In genomic region chr1:47785561-47786271, GRCh38 we compare ENCODE assay signal across 11 cellular contexts.
DNase-seq lines count a peak whose midpoint lies in the region; ATAC-seq and TF ChIP-seq lines count a peak whose summit lies in the region.
"Had no signal": no experiment of that assay in that cellular context is flagged by ENCODE, and none has a peak within 500 bp of the region (broad histone marks: within the 10 kb centered on the region; RNA-seq: fewer than 3 reads in every experiment).

No MANE protein-coding gene starts in this region.

- H3K27me3 Mint-ChIP-seq in H9 (ENCODE audit: low read depth) (peaks cover 5% of the 10 kb centered on the region; the same call in 1 of the 2 replicates), neural progenitor cell (ENCODE audit: insufficient read depth, low read depth) (peaks cover 7% of the 10 kb centered on the region)
- no peaks in the 10 kb centered on the region for H3K27me3 Mint-ChIP-seq in activated naive CD8-positive, alpha-beta T cell treated with anti-CD3 and anti-CD28 coated beads, Interleukin-2, amount 50 U/mL, for 24 hours

- H3K4me1 ChIP-seq in H9 (ENCODE audit: insufficient read depth, low read length) (no peaks in the 10 kb centered on the region; the same call in 1 of the 2 replicates), SK-N-SH (ENCODE audit: control insufficient read depth in 1 of 2, insufficient read depth in 2 of 2, low read depth in 1 of 2, low read length in 1 of 2) (no peaks in the 10 kb centered on the region), neural progenitor cell (peaks cover 3% of the 10 kb centered on the region)

- no peak overlapping the region for H2BK20ac ChIP-seq in H9 (ENCODE audit: low read depth, low read length, poor library complexity, severe bottlenecking)

- DNase-seq in H9 (peak; percentile 78), SK-N-SH (peak; percentile 61), Right ventricle myocardium superior (peak; percentile 55), neural progenitor cell (ENCODE audit: low spot score) (peak; percentile 67), NCI-H2107 (lab: John Stamatoyannopoulos, UW) (no peak)
- no peak for DNase-seq in activated CD8-positive, alpha-beta memory T cell treated with anti-CD3 and anti-CD28 coated beads for 24 hours
- no peak for DNase-seq in activated naive CD8-positive, alpha-beta T cell treated with anti-CD3 and anti-CD28 coated beads, Interleukin-2, amount 50 U/mL, for 24 hours
- DNase-seq: COR-L47; stimulated activated CD4-positive, alpha-beta T cell treated with anti-CD3 and anti-CD28 coated beads, Interleukin-4, amount 100 ng/mL, for 4 hours had no signal

- H3K9me3 Mint-ChIP-seq in H9 (no peaks in the 10 kb centered on the region), neural progenitor cell (no peaks in the 10 kb centered on the region)
- no peaks in the 10 kb centered on the region for H3K9me3 Mint-ChIP-seq in activated naive CD8-positive, alpha-beta T cell treated with anti-CD3 and anti-CD28 coated beads, Interleukin-2, amount 50 U/mL, for 24 hours
- H3K9me3 Mint-ChIP-seq: T-helper 1 cell treated with Interleukin-12 subunit alpha and Interleukin-12 subunit beta and Interleukin-4 antibody, amounts not matched to agents 30 μg/mL and 1 μg/mL, for 36 hours had no signal

- no peak overlapping the region for H4K5ac ChIP-seq in H9 (ENCODE audit: insufficient read length, low read depth, low read length)

- H3K27ac ChIP-seq in H9 (ENCODE audit: insufficient read length, low read depth, low read length) (no peak overlapping the region), SK-N-SH (ENCODE audit: low read depth in 2 of 2, low read length in 1 of 2) (no peak overlapping the region), neural progenitor cell (no peak overlapping the region)

- no peak overlapping the region for H2BK15ac ChIP-seq in H9 (ENCODE audit: low read depth, low read length)

- no peak overlapping the region for H2AK5ac ChIP-seq in H9 (ENCODE audit: insufficient read length, low read length)

- no peak overlapping the region for H3K4ac ChIP-seq in H9 (ENCODE audit: low read depth, low read length)

- H3K56ac ChIP-seq in H9 (ENCODE audit: insufficient read length, low read depth, low read length) = no peak overlapping the region

- H3K23ac ChIP-seq in H9 (ENCODE audit: insufficient read length, low read depth, low read length) = no peak overlapping the region

- TF ChIP-seq CTCF in H9 (conservative IDR thresholded peaks at IDR 0.05) = peak; percentile 73
- peak; percentile 24; the same call in 1 of the 2 replicates for TF ChIP-seq CTCF in SK-N-SH (IDR thresholded peaks at IDR 0.05)
- peak; percentile 57 for TF ChIP-seq CTCF in neural progenitor cell (IDR thresholded peaks at IDR 0.05)

- H2BK12ac ChIP-seq in H9 (ENCODE audit: insufficient read length, low read depth, low read length) = no peak overlapping the region

- H3K27ac Mint-ChIP-seq in H9 (no peak overlapping the region; a peak in 1 of 7 replicates), neural progenitor cell (no peak overlapping the region)
- H3K27ac Mint-ChIP-seq in activated naive CD8-positive, alpha-beta T cell treated with anti-CD3 and anti-CD28 coated beads, Interleukin-2, amount 50 U/mL, for 24 hours = no peak overlapping the region
- H3K27ac Mint-ChIP-seq: T-helper 1 cell treated with Interleukin-12 subunit alpha and Interleukin-12 subunit beta and Interleukin-4 antibody, amounts not matched to agents 30 μg/mL and 1 μg/mL, for 36 hours had no signal

- H3K4me2 ChIP-seq in H9 (ENCODE audit: insufficient read depth, insufficient read length, low read length) (no peak overlapping the region), SK-N-SH (no peak overlapping the region), neural progenitor cell (no peak overlapping the region)

- H3K9ac ChIP-seq in H9 (ENCODE audit: extremely low read depth, insufficient read length, low read length) = no peak overlapping the region
- H3K9ac ChIP-seq in SK-N-SH = no peak overlapping the region
- H3K9ac ChIP-seq in neural progenitor cell = no peak overlapping the region

- H3K18ac ChIP-seq in H9 (ENCODE audit: insufficient read length, low read depth, low read length) = no peak overlapping the region

- H3K9me2 ChIP-seq in SK-N-SH = no peaks in the 10 kb centered on the region

- H3K4me1 Mint-ChIP-seq in H9 (peaks cover 8 to 11% of the 10 kb centered on the region in 2 experiments; a peak in 3 of 4 replicates), neural progenitor cell (no peaks in the 10 kb centered on the region)
- no peaks in the 10 kb centered on the region for H3K4me1 Mint-ChIP-seq in activated naive CD8-positive, alpha-beta T cell treated with anti-CD3 and anti-CD28 coated beads, Interleukin-2, amount 50 U/mL, for 24 hours

- CTCF ChIA-PET in SK-N-SH (lab: Yijun Ruan, JAX) = interaction anchor here (0.6 to 4.6 kb wide), 18 partner anchors 9 to 460 kb away, joined by 3 to 25 read pairs (median 4); no protein-coding TSS in a partner anchor

- H2BK120ac ChIP-seq in H9 (ENCODE audit: low read depth, low read length, poor library complexity, severe bottlenecking) = no peak overlapping the region

- no peak overlapping the region; the same call in 1 of the 2 replicates for H3K14ac ChIP-seq in H9 (ENCODE audit: insufficient read depth, low read length)

- TF ChIP-seq EP300 in SK-N-SH (IDR thresholded peaks at IDR 0.05; ENCODE audit: borderline replicate concordance in 1 of 2, low read depth in 1 of 2, low read length in 1 of 2) = no peak

- H4K91ac ChIP-seq in H9 (ENCODE audit: insufficient read length, low read depth, low read length) = no peak overlapping the region

- H4K8ac ChIP-seq in H9 (replicated peaks; ENCODE audit: insufficient read length, low read depth, low read length) = no peak overlapping the region

- no peaks in the 10 kb centered on the region for H3K79me1 ChIP-seq in H9 (ENCODE audit: insufficient read depth, low read depth, low read length, poor library complexity, severe bottlenecking)

- no CpG with 5 or more reads among the region's 10 CpGs for WGBS in H9 (ENCODE audit: extremely low coverage, insufficient read length, low lambda C conversion rate)
- 28% methylated on average over 5 of the region's 10 CpGs for WGBS in SK-N-SH (ENCODE audit: low lambda C conversion rate)

- POLR2A ChIA-PET in SK-N-SH (lab: Yijun Ruan, JAX) = no interaction called here

- H3K23me2 ChIP-seq in H9 (ENCODE audit: insufficient read length, low read depth, low read length, poor library complexity, severe bottlenecking) = no peaks in the 10 kb centered on the region

- peak; percentile 71 for TF ChIP-seq RAD21 in SK-N-SH (IDR thresholded peaks at IDR 0.05; ENCODE audit: low read length)

- H3K9me3 ChIP-seq in H9 (ENCODE audit: control insufficient read depth, low read depth, low read length) (no peaks in the 10 kb centered on the region), SK-N-SH (no peaks in the 10 kb centered on the region), neural progenitor cell (ENCODE audit: low read depth) (no peaks in the 10 kb centered on the region)

- H3K79me2 ChIP-seq in H9 (ENCODE audit: insufficient read depth, low read length) (no peaks in the 10 kb centered on the region), SK-N-SH (ENCODE audit: insufficient read depth) (no peaks in the 10 kb centered on the region), neural progenitor cell (ENCODE audit: low read depth) (no peaks in the 10 kb centered on the region)

- H3K36me3 Mint-ChIP-seq in H9 (ENCODE audit: insufficient read depth in 1 of 3, low read depth in 3 of 3) = no peaks in the 10 kb centered on the region
- H3K36me3 Mint-ChIP-seq in neural progenitor cell = peaks cover 2% of the 10 kb centered on the region
- no peaks in the 10 kb centered on the region for H3K36me3 Mint-ChIP-seq in activated naive CD8-positive, alpha-beta T cell treated with anti-CD3 and anti-CD28 coated beads, Interleukin-2, amount 50 U/mL, for 24 hours (ENCODE audit: low read depth)

- intact Hi-C loops in Right ventricle myocardium superior (cut with DNase I) = no loop called here

- H4K20me1 ChIP-seq in H9 (ENCODE audit: control insufficient read depth, insufficient read depth, insufficient read length) = no peaks in the 10 kb centered on the region
- no peaks in the 10 kb centered on the region for H4K20me1 ChIP-seq in SK-N-SH (ENCODE audit: insufficient read depth)
- H4K20me1 ChIP-seq in neural progenitor cell (ENCODE audit: low read depth) = no peaks in the 10 kb centered on the region

- H3K4me3 Mint-ChIP-seq in H9 (no peak overlapping the region), neural progenitor cell (no peak overlapping the region)
- no peak overlapping the region for H3K4me3 Mint-ChIP-seq in activated naive CD8-positive, alpha-beta T cell treated with anti-CD3 and anti-CD28 coated beads, Interleukin-2, amount 50 U/mL, for 24 hours
- H3K4me3 Mint-ChIP-seq: T-helper 1 cell treated with Interleukin-12 subunit alpha and Interleukin-12 subunit beta and Interleukin-4 antibody, amounts not matched to agents 30 μg/mL and 1 μg/mL, for 36 hours had no signal

- ATAC-seq in Right ventricle myocardium superior (ENCODE audit: poor library complexity) = peak; percentile 76
- ATAC-seq in HG03521 (IDR thresholded peaks at IDR 0.05; ENCODE audit: unreplicated experiment) = no peak
- ATAC-seq in activated naive CD8-positive, alpha-beta T cell treated with anti-CD3 and anti-CD28 coated beads, Interleukin-2, amount 50 U/mL, for 24 hours = no peak

- H2AFZ ChIP-seq in H9 (ENCODE audit: low read length) (no peak overlapping the region), SK-N-SH (ENCODE audit: low read depth) (no peak overlapping the region), neural progenitor cell (replicated peaks) (peak overlapping the region; percentile 24)

- H3K4me3 ChIP-seq in SK-N-SH (ENCODE audit: low read depth in 2 of 2, low read length in 1 of 2) = no peak overlapping the region
- no peak overlapping the region for H3K4me3 ChIP-seq in neural progenitor cell

- H3K36me3 ChIP-seq in SK-N-SH (replicated peaks in 1 of 2; ENCODE audit: control insufficient read depth in 1 of 2, insufficient read depth in 2 of 2, low read length in 1 of 2) (no peaks in the 10 kb centered on the region), neural progenitor cell (no peaks in the 10 kb centered on the region)

- H3K27me3 ChIP-seq in H9 (ENCODE audit: insufficient read depth, low read length) = no peaks in the 10 kb centered on the region
- no peaks in the 10 kb centered on the region for H3K27me3 ChIP-seq in SK-N-SH (ENCODE audit: insufficient read depth)
- no peaks in the 10 kb centered on the region for H3K27me3 ChIP-seq in neural progenitor cell

- no peak overlapping the region for H2BK5ac ChIP-seq in H9 (ENCODE audit: insufficient read length, low read length)

- H3F3A ChIP-seq in SK-N-SH (replicated peaks; ENCODE audit: insufficient read depth) (no peaks in the 10 kb centered on the region), neural progenitor cell (ENCODE audit: low read depth) (no peaks in the 10 kb centered on the region)

- no peak overlapping the region for H3T11ph ChIP-seq in H9 (ENCODE audit: low read length)

Comparison
In these comparisons a context has a peak if more than half of its experiments do, and no peak if none do; other contexts are left out.
1. DNase-seq: peak in H9 (single experiment), SK-N-SH (single experiment), Right ventricle myocardium superior (single experiment) and neural progenitor cell (single experiment); none in activated CD8-positive, alpha-beta memory T cell treated with anti-CD3 and anti-CD28 coated beads for 24 hours (single experiment), activated naive CD8-positive, alpha-beta T cell treated with anti-CD3 and anti-CD28 coated beads, Interleukin-2, amount 50 U/mL, for 24 hours (single experiment) and NCI-H2107 (single experiment).
2. Peak in every context shown above with its lines, with median percentiles within 50 percentile points of each other: CTCF ChIP-seq.